In genomic region chr11:36450391-36450714, GRCh38 we compare ENCODE assay signal across 10 cellular contexts. TPM values are rescaled to one million over a fixed set of nuclear protein-coding genes. Genes with fewer than 3 reads are reported as not detected.
DNase-seq lines count a peak whose midpoint lies in the region; ATAC-seq lines count a peak whose summit lies in the region.
"Had no signal": no experiment of that assay in that cellular context is flagged by ENCODE, and none has a peak within 500 bp of the region (broad histone marks: within the 10 kb centered on the region; RNA-seq: fewer than 3 reads in every experiment).

No MANE protein-coding gene starts in this region.

- H3K27me3 Mint-ChIP-seq in activated naive CD4-positive, alpha-beta T cell treated with anti-CD3 and anti-CD28 coated beads for 36 hours (ENCODE audit: low read depth) = peaks cover 2% of the 10 kb centered on the region
- no peaks in the 10 kb centered on the region for H3K27me3 Mint-ChIP-seq in effector memory CD8-positive, alpha-beta T cell

- H3K27me3 ChIP-seq in thymus (ENCODE audit: control insufficient read depth, insufficient read depth) (no peaks in the 10 kb centered on the region), H7 (ENCODE audit: control insufficient read depth, insufficient read depth, low read length) (no peaks in the 10 kb centered on the region)

- peaks cover 34% of the 10 kb centered on the region for H3K4me1 Mint-ChIP-seq in activated naive CD4-positive, alpha-beta T cell treated with anti-CD3 and anti-CD28 coated beads for 36 hours (ENCODE audit: low read depth)
- peaks cover 73 to 75% of the 10 kb centered on the region in 2 donors for H3K4me1 Mint-ChIP-seq in effector memory CD8-positive, alpha-beta T cell (ENCODE audit: low read depth in 2 of 2)

- H3K36me3 ChIP-seq in thymus (ENCODE audit: control insufficient read depth, insufficient read depth) = no peaks in the 10 kb centered on the region
- no peaks in the 10 kb centered on the region for H3K36me3 ChIP-seq in H7 (replicated peaks; ENCODE audit: control insufficient read depth, insufficient read depth, low read length)

- H3K9me3 ChIP-seq in thymus (ENCODE audit: control insufficient read depth) = no peaks in the 10 kb centered on the region

- no peaks in the 10 kb centered on the region for H3K9me3 Mint-ChIP-seq in activated naive CD4-positive, alpha-beta T cell treated with anti-CD3 and anti-CD28 coated beads for 36 hours
- H3K9me3 Mint-ChIP-seq in effector memory CD8-positive, alpha-beta T cell = no peaks in the 10 kb centered on the region

- peaks cover 27% of the 10 kb centered on the region for H3K4me1 ChIP-seq in thymus (ENCODE audit: control insufficient read depth, insufficient read depth, low read length)

- 74% methylated on average over 2 of the region's 2 CpGs for WGBS in thymus

- no peak overlapping the region for H3K27ac ChIP-seq in thymus (ENCODE audit: low read depth)
- H3K27ac ChIP-seq: C4-2B had no signal

- intact Hi-C loops in activated naive CD4-positive, alpha-beta T cell treated with anti-CD3 and anti-CD28 coated beads for 36 hours (cut with micrococcal nuclease) = no loop called here

- H3K4me3 ChIP-seq in thymus (ENCODE audit: low read length) (peak overlapping the region; percentile 33), H7 (ENCODE audit: insufficient read depth, low read depth, low read length) (no peak overlapping the region)

- H3K27ac Mint-ChIP-seq in activated naive CD4-positive, alpha-beta T cell treated with anti-CD3 and anti-CD28 coated beads for 36 hours = no peak overlapping the region
- H3K27ac Mint-ChIP-seq in effector memory CD8-positive, alpha-beta T cell = peak overlapping the region; percentile 92 to 93

- H3K4me3 Mint-ChIP-seq in activated naive CD4-positive, alpha-beta T cell treated with anti-CD3 and anti-CD28 coated beads for 36 hours = peak overlapping the region; percentile 19
- peak overlapping the region; percentile 55 to 73 for H3K4me3 Mint-ChIP-seq in effector memory CD8-positive, alpha-beta T cell

- DNase-seq in activated naive CD4-positive, alpha-beta T cell treated with anti-CD3 and anti-CD28 coated beads for 36 hours = no peak
- no peak for DNase-seq in activated naive CD4-positive, alpha-beta T cell treated with Interleukin-2 at 50 U/mL for 16 hours
- DNase-seq in effector memory CD8-positive, alpha-beta T cell = no peak
- no peak for DNase-seq in NCI-H1092 treated with DMSO at 0.1 percent for 48 hours (lab: John Stamatoyannopoulos, UW)
- no peak for DNase-seq in cortex of kidney (lab: John Stamatoyannopoulos, UW)
- DNase-seq in H7 = no peak
- DNase-seq: NCI-H2081 treated with DMSO at 0.1 percent for 48 hours had no signal

- peak; percentile 23 for ATAC-seq in HG03159 (IDR thresholded peaks at IDR 0.05; ENCODE audit: unreplicated experiment)
- no peak for ATAC-seq in effector memory CD8-positive, alpha-beta T cell (replicated peaks)

- peaks cover 5% of the 10 kb centered on the region for H3K36me3 Mint-ChIP-seq in activated naive CD4-positive, alpha-beta T cell treated with anti-CD3 and anti-CD28 coated beads for 36 hours (ENCODE audit: low read depth)
- peaks cover 77% of the 10 kb centered on the region for H3K36me3 Mint-ChIP-seq in effector memory CD8-positive, alpha-beta T cell (ENCODE audit: insufficient read depth)

- CTCF ChIA-PET in activated naive CD4-positive, alpha-beta T cell treated with anti-CD3 and anti-CD28 coated beads for 36 hours (lab: Charles Lee) = interaction anchor here (1.2 to 2.0 kb wide), 3 partner anchors 42 to 184 kb away, joined by 3 to 7 read pairs (median 6); no protein-coding TSS in a partner anchor

RNA-seq across cellular contexts. Expression of gene TRAF6, which starts 59.7 kb away (rescaled TPM):
- 1 to 10 TPM; 8.3 to 8.7 TPM for total RNA-seq in activated naive CD4-positive, alpha-beta T cell treated with anti-CD3 and anti-CD28 coated beads for 36 hours
- 5.0 TPM for polyA plus RNA-seq in thymus
- total RNA-seq in H7 (2014; rRNA removed; shearing (Covaris generic)) = 6.0 and 6.9 TPM in 2 replicates
